ENCODE assay signal across 19 cellular contexts in the genomic region with DNA sequence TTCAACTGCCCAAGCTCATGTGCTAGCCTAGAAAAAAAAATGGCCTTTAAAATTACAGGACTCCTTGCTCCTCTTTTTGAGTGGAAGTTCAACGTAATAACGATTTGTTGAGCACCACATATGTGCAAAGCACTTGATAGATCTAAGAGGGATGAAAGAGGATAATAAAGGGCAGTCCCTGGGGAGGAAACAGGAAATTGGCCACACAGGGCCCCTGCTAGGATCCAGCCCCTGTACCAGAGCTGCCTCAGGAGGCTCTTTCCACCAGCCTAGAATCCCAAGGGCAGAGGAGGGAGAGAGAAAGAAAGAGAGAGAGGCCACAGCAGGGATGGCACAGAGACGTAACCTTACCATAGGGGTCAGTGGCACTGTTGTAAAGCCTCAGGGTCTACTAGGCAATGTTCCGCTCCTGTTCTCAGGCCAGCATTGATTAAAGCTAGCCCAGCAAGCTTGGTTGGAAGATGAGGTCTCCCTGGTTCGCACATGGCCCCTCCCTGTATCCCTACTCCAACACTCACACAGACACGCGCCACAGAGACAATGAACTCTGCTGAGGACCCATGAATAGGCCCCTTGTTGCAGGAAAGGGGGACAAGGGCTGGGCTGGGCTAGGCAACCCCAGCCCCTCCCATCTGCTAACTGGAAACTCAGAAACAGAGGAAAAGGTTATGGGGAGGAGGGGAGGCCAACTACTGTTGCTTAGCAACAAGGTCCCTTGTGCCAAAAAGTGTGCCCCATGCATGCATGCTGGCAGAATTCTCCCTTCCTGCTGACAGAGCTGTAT. TPM values are rescaled to one million over a fixed set of nuclear protein-coding genes. Genes with fewer than 3 reads are reported as not detected.
A peak's percentile ranks its signal among the peaks of the same experiment; 100 is the strongest.
DNase-seq lines count a peak whose midpoint lies in the region; ATAC-seq, FAIRE-seq and TF ChIP-seq lines count a peak whose summit lies in the region.
"Had no signal": no experiment of that assay in that cellular context is flagged by ENCODE, and none has a peak within 500 bp of the region (broad histone marks: within the 10 kb centered on the region; RNA-seq: fewer than 3 reads in every experiment).

A gene (minus strand): TSS at position 438 of the 784 bp plus-strand sequence. CDS start 84 bp downstream, at position 354.

- H3K4me1 ChIP-seq in K562 (replicated peaks in 1 of 2; ENCODE audit: control insufficient read depth in 2 of 2, insufficient read depth in 2 of 2, low read length in 2 of 2) (no peaks in the 10 kb centered on the region), mesodermal cell (ENCODE audit: control insufficient read depth, insufficient read depth, low read length, poor library complexity, severe bottlenecking) (peaks cover 5% of the 10 kb centered on the region), suprapubic skin (no peaks in the 10 kb centered on the region), mucosa of descending colon (ENCODE audit: low read depth) (no peaks in the 10 kb centered on the region), HAP-1 (no peaks in the 10 kb centered on the region)
- H3K4me1 ChIP-seq: heart left ventricle had no signal

- H3K27ac ChIP-seq in K562 (ENCODE audit: extremely low read depth, low read depth, low read length) = no peak within 1 kb of the TSS
- peak within 1 kb of the TSS; percentile 20 for H3K27ac ChIP-seq in mesodermal cell (ENCODE audit: low read depth, low read length, severe bottlenecking)
- H3K27ac ChIP-seq in suprapubic skin = peak within 1 kb of the TSS; percentile 69
- H3K27ac ChIP-seq: heart left ventricle, HL-60 had no signal

- H2AFZ ChIP-seq in K562 (ENCODE audit: low read depth, low read length) = no peak within 1 kb of the TSS

- 53% methylated on average over 7 of the region's 7 CpGs for WGBS in K562 (ENCODE audit: insufficient coverage, low coverage, missing lambda C conversion rate)
- WGBS in mesodermal cell (ENCODE audit: insufficient coverage in 2 of 2), 2 experiments = 81 to 94% methylated on average over 4 of the region's 7 CpGs
- 71% methylated on average over 7 of the region's 7 CpGs for WGBS in suprapubic skin

- no peak for TF ChIP-seq EP300 in K562 (IDR thresholded peaks at IDR 0.05; ENCODE audit: low read length)
- no peak for TF ChIP-seq EP300 in suprapubic skin (IDR thresholded peaks at IDR 0.05)

- H3K36me3 ChIP-seq in K562 (ENCODE audit: control insufficient read depth, insufficient read depth, low read length) = no peaks in the 10 kb centered on the region
- no peaks in the 10 kb centered on the region for H3K36me3 ChIP-seq in mesodermal cell (ENCODE audit: control insufficient read depth, insufficient read depth, low read length)
- no peaks in the 10 kb centered on the region for H3K36me3 ChIP-seq in suprapubic skin
- H3K36me3 ChIP-seq in mucosa of descending colon (ENCODE audit: low read depth) = no peaks in the 10 kb centered on the region
- no peaks in the 10 kb centered on the region for H3K36me3 ChIP-seq in HAP-1 (replicated peaks)
- H3K36me3 ChIP-seq: heart left ventricle had no signal

- TF ChIP-seq POLR2A in K562 (conservative IDR thresholded peaks at IDR 0.05) = no peak
- no peak for TF ChIP-seq POLR2A in suprapubic skin (IDR thresholded peaks at IDR 0.05)

- H3K9me1 ChIP-seq in K562 (ENCODE audit: control insufficient read depth, insufficient read depth, low read length) = no peaks in the 10 kb centered on the region

- POLR2A ChIA-PET in K562 (lab: Yijun Ruan, JAX) = no interaction called here

- H3K27me3 ChIP-seq in K562 (ENCODE audit: control insufficient read depth in 2 of 2, insufficient read depth in 2 of 2, low read length in 2 of 2) (no peaks in the 10 kb centered on the region), suprapubic skin (no peaks in the 10 kb centered on the region), HAP-1 (ENCODE audit: low read depth) (no peaks in the 10 kb centered on the region)
- H3K27me3 ChIP-seq: heart left ventricle had no signal

- H3K9ac ChIP-seq in K562 (ENCODE audit: insufficient read depth in 1 of 2, low read depth in 2 of 2, low read length in 2 of 2) = no peak within 1 kb of the TSS

- no peak for TF ChIP-seq RAD21 in K562 (CRISPR knock-in tag; conservative IDR thresholded peaks at IDR 0.05 in 1 of 2, IDR thresholded peaks at IDR 0.05 in 1 of 2)

- no peak for FAIRE-seq in K562 (lab: Jason Lieb, UNC)
- FAIRE-seq: endothelial cell of umbilical vein had no signal

- no peak within 1 kb of the TSS for H3K4me3 ChIP-seq in K562
- no peak within 1 kb of the TSS for H3K4me3 ChIP-seq in mesodermal cell (ENCODE audit: extremely low read depth, insufficient read depth, low read length, poor library complexity, severe bottlenecking)
- H3K4me3 ChIP-seq in suprapubic skin = no peak within 1 kb of the TSS
- H3K4me3 ChIP-seq in mucosa of descending colon = no peak within 1 kb of the TSS
- no peak within 1 kb of the TSS for H3K4me3 ChIP-seq in HAP-1
- H3K4me3 ChIP-seq: heart left ventricle had no signal

- intact Hi-C loops in K562 (cut with micrococcal nuclease) (no loop called here), mucosa of descending colon (cut with DNase I, micrococcal nuclease) (no loop called here)

- BruUV-seq in K562 (replicated peaks; lab: Mats Ljungman, UMichigan) = no TSS peak

- DNase-seq in NCI-H748 (lab: John Stamatoyannopoulos, UW; ENCODE audit: unreplicated experiment) (peak; percentile 54), NCI-H748 treated with DMSO at 0.1 percent for 48 hours (lab: John Stamatoyannopoulos, UW) (no peak), K562 (ENCODE audit: extremely low read depth in 1 of 4, low spot score in 3 of 4) (no peak), suprapubic skin (ENCODE audit: low spot score in 2 of 2) (no peak), mucosa of descending colon (no peak), HAP-1 (ENCODE audit: low spot score in 2 of 2) (no peak)
- DNase-seq: ACHN; activated gamma-delta T cell treated with Interleukin-2 at 50 U/mL for 16 hours; heart left ventricle; Karpas-422; left colon; naive B cell; NCI-H2029; stimulated activated naive CD8-positive, alpha-beta T cell treated with anti-CD3 and anti-CD28 coated beads, Interleukin-15, Interleukin-2, amounts not matched to agents 100 U/mL and 50 U/mL, for 24 hours had no signal

- H3K79me2 ChIP-seq in K562 (ENCODE audit: control insufficient read depth, insufficient read depth, low read length) = no peaks in the 10 kb centered on the region

- H4K20me1 ChIP-seq in K562 (replicated peaks; ENCODE audit: control insufficient read depth, insufficient read depth, low read length) = no peaks in the 10 kb centered on the region

- in situ Hi-C loops in K562 (cut with MboI) (no loop called here), HAP-1 (cut with MboI; ENCODE audit: low sequenced_read_pairs) (no loop called here)

- no peak for ATAC-seq in K562
- no peak for ATAC-seq in mucosa of descending colon
- no peak for ATAC-seq in GM21528 (IDR thresholded peaks at IDR 0.05; ENCODE audit: low FRiP score, unreplicated experiment)
- ATAC-seq: left colon; SK-N-SH treated with all-trans-retinoic acid at 6 μM for 48 hours; stimulated activated naive CD8-positive, alpha-beta T cell treated with anti-CD3 and anti-CD28 coated beads, Interleukin-15, Interleukin-2, amounts not matched to agents 100 U/mL and 50 U/mL, for 24 hours had no signal

- no peak for TF ChIP-seq CTCF in K562 (IDR thresholded peaks at IDR 0.05 in 2 of 3, conservative IDR thresholded peaks at IDR 0.05 in 1 of 3; ENCODE audit: insufficient read depth in 2 of 3, low read depth in 1 of 3, low read length in 3 of 3)
- TF ChIP-seq CTCF in suprapubic skin (IDR thresholded peaks at IDR 0.05) = no peak
- no peak for TF ChIP-seq CTCF in mucosa of descending colon (IDR thresholded peaks at IDR 0.05)

- CTCF ChIA-PET in K562 (lab: Yijun Ruan, JAX; ENCODE audit: low intra/inter-chr PET ratio) = no interaction called here

- H3K9me3 ChIP-seq in K562 (replicated peaks; ENCODE audit: control insufficient read depth, insufficient read depth, low read depth, low read length) = peaks cover 4% of the 10 kb centered on the region; the same call in 1 of the 2 replicates
- peaks cover 9% of the 10 kb centered on the region for H3K9me3 ChIP-seq in mesodermal cell (ENCODE audit: control insufficient read depth, low read length)
- H3K9me3 ChIP-seq in suprapubic skin = peaks cover 7% of the 10 kb centered on the region
- H3K9me3 ChIP-seq in mucosa of descending colon = peaks cover 13% of the 10 kb centered on the region
- H3K9me3 ChIP-seq in HAP-1 = peaks cover 4% of the 10 kb centered on the region; the same call in 1 of the 2 replicates

- H3K4me2 ChIP-seq in K562 (ENCODE audit: insufficient read depth, low read length) = no peak within 1 kb of the TSS

TF ChIP-seq in K562, 482 proteins besides CTCF, POLR2A, EP300 and RAD21:
- peak; percentile 65 for TF ChIP-seq RFX1 (IDR thresholded peaks at IDR 0.05)
- TF ChIP-seq ZNF780A (CRISPR knock-in tag; IDR thresholded peaks at IDR 0.05) = no peak
TF ChIP-seq in K562: peak in this region for 1.

RNA-seq across cellular contexts. Expression of the gene that starts here (rescaled TPM):
- total RNA-seq in K562 (2011; cell fraction: chromatin; rRNA removed; ENCODE audit: low replicate concordance) = 0.62 and 1.2 TPM in 2 replicates
- total RNA-seq in K562 (2011; cell fraction: nucleolus; rRNA removed) = 0.83 and 1.2 TPM in 2 replicates
- 0.61 and 0.81 TPM in 2 replicates for total RNA-seq in K562 (2011; cell fraction: nucleoplasm; rRNA removed)
- total RNA-seq in K562 (2014; rRNA removed) (0.57 TPM in 1 of 2 replicates, not detected in the other), K562 (2014; rRNA removed; fragmentation: Illumina TruSeq; extraction: Trizol) (0.18 TPM in 1 of 2 replicates, not detected in the other), K562 (2015; rRNA removed; fragmentation: Illumina TruSeq; extraction: Trizol) (0.15 and 0.18 TPM in 2 replicates), K562 (2021) (0.34 and 0.49 TPM in 2 replicates), suprapubic skin (1 to 10 TPM; 1.2 to 4.9 (median 1.8) TPM), mucosa of descending colon (1 to 10 TPM in 1 of 3 donors, under 1 TPM in 2; 0.70 to 1.6 (median 0.81) TPM)
- polyA plus RNA-seq in K562 (2011; rRNA removed) (0.17 and 0.24 TPM in 2 replicates), K562 (2014; fragmentation: Illumina TruSeq; extraction: Trizol) (0.07 and 0.08 TPM in 2 replicates), K562 (2014; fragmentation: Nextera tagmentation; extraction: Ambion mirVana) (under 1 TPM; 0.08 to 0.10 TPM), K562 (2014; rRNA removed) (0.27 and 0.61 TPM in 2 replicates)
- 0.22 and 0.24 TPM in 2 replicates for polyA plus RNA-seq in K562 (2011; cell fraction: cytosol; rRNA removed)
- 1.8 and 2.2 TPM in 2 replicates for polyA plus RNA-seq in K562 (2011; cell fraction: nucleus; rRNA removed)
- polyA plus RNA-seq in K562 (2012) = 0.22 and 0.26 TPM in 2 replicates
- polyA minus RNA-seq in K562 (2011; rRNA and poly(A)+ RNA removed) = 0.30 TPM in 1 of 2 replicates, not detected in the other
- not detected in 2 replicates for polyA minus RNA-seq in K562 (2011; cell fraction: cytosol; rRNA and poly(A)+ RNA removed)
- 0.54 and 0.56 TPM in 2 replicates for polyA minus RNA-seq in K562 (2011; cell fraction: nucleus; rRNA and poly(A)+ RNA removed)
- polyA plus RNA-seq in mesodermal cell (2013, experiment 1 of 2) = 0.92 TPM
- 1.5 TPM for polyA plus RNA-seq in mesodermal cell (2013, experiment 2 of 2)
